In the genomic region with DNA sequence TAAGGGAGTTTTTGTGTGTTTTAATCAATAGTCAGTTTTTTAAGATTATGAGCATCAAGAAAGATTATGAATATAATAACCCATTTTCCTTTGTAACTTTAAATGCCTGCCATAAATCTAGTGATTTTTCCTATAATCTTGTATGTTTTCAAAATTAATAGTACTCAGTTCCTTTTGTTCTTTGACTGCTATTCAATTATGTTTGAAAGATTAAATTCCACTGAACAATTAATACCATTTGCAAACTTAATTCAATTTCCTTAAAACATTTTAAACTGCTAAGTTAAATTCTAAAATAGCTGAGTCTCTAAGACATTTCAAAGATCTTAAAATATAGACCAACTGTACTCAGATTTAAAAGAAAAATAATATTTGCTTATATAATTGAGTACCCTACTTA, we compare ENCODE assay signal across 31 cellular contexts.
"Had no signal": no experiment of that assay in that cellular context is flagged by ENCODE, and none has a peak within 500 bp of the region (broad histone marks: within the 10 kb centered on the region; RNA-seq: fewer than 3 reads in every experiment).

No MANE protein-coding gene starts in this region.

- H3K4me3 Mint-ChIP-seq: natural killer cell; nephron; neural progenitor cell; stimulated activated memory B cell treated with anti-CD40 and anti-IgM and Interleukin-4, amounts not matched to agents 10 μg/mL and 1 μg/mL and 100 μg/mL, for 72 hours; stimulated activated naive CD8-positive, alpha-beta T cell treated with anti-CD3 and anti-CD28 coated beads, Interleukin-15, amount 100 ng/mL, for 72 hours; type B pancreatic cell had no signal

- H3K79me2 ChIP-seq: parathyroid adenoma had no signal

- H3K9me3 Mint-ChIP-seq: nephron; neural progenitor cell; stimulated activated naive CD8-positive, alpha-beta T cell treated with anti-CD3 and anti-CD28 coated beads, Interleukin-15, amount 100 ng/mL, for 72 hours; type B pancreatic cell had no signal

- H3K9me3 ChIP-seq: ovary, psoas muscle, spleen, suprapubic skin, testis, tibial artery, transverse colon, upper lobe of right lung, uterus had no signal

- H3K27ac ChIP-seq: neural progenitor cell, ovary, parathyroid adenoma, psoas muscle, skin epidermis, spleen, suprapubic skin, testis, tibial artery, transverse colon, upper lobe of right lung, uterus had no signal

- H3K4me3 ChIP-seq: neural progenitor cell, ovary, psoas muscle, skin epidermis, smooth muscle cell, spleen, suprapubic skin, testis, tibial artery, transverse colon, upper lobe of right lung, uterus had no signal

- H3K4me1 ChIP-seq: neural progenitor cell, parathyroid adenoma, psoas muscle, spleen, suprapubic skin, testis, tibial artery, transverse colon, upper lobe of right lung, uterus had no signal

- ATAC-seq: natural killer cell; psoas muscle; right cardiac atrium; sciatic nerve; stimulated activated memory B cell treated with anti-CD40 and anti-IgM and Interleukin-4, amounts not matched to agents 10 μg/mL and 1 μg/mL and 100 μg/mL, for 72 hours; stimulated activated naive CD8-positive, alpha-beta T cell treated with anti-CD3 and anti-CD28 coated beads, Interleukin-15, amount 100 ng/mL, for 72 hours; stimulated activated naive CD8-positive, alpha-beta T cell treated with anti-CD3 and anti-CD28 coated beads, Interleukin-15, Interleukin-2, amounts not matched to agents 100 U/mL and 50 U/mL, for 24 hours; upper lobe of right lung had no signal

- DNase-seq: natural killer cell; occipital lobe; ovary; posterior cingulate gyrus; psoas muscle; right cardiac atrium; spleen; stimulated activated CD4-positive, alpha-beta T cell treated with anti-CD3 and anti-CD28 coated beads, Interleukin-12 subunit alpha, Interleukin-12 subunit beta, amount 100 ng/mL, for 4 hours; stimulated activated CD4-positive, alpha-beta T cell treated with anti-CD3 and anti-CD28 coated beads, Interleukin-1b, Interleukin-23, amount 100 ng/mL, for 48 hours; stimulated activated CD4-positive, alpha-beta T cell treated with anti-CD3 and anti-CD28 coated beads, Interleukin-4, amount 100 ng/mL, for 1 hour; stimulated activated CD4-positive, alpha-beta T cell treated with anti-CD3 and anti-CD28 coated beads, Interleukin-4, amount 100 ng/mL, for 4 hours; stimulated activated CD8-positive, alpha-beta memory T cell treated with anti-CD3 and anti-CD28 coated beads, Interleukin-4, amount 100 ng/mL, for 48 hours; stimulated activated naive CD4-positive, alpha-beta T cell; stimulated activated naive CD8-positive, alpha-beta T cell treated with anti-CD3 and anti-CD28 coated beads, Interleukin-15, amount 100 ng/mL, for 72 hours; stimulated activated naive CD8-positive, alpha-beta T cell treated with anti-CD3 and anti-CD28 coated beads, Interleukin-15, Interleukin-2, amounts not matched to agents 100 U/mL and 50 U/mL, for 24 hours; substantia nigra; testis; tibial artery; transverse colon; upper lobe of right lung; uterus had no signal

- H3K27ac Mint-ChIP-seq: natural killer cell; nephron; neural progenitor cell; progenitor cell of endocrine pancreas; stimulated activated memory B cell treated with anti-CD40 and anti-IgM and Interleukin-4, amounts not matched to agents 10 μg/mL and 1 μg/mL and 100 μg/mL, for 72 hours; stimulated activated naive CD8-positive, alpha-beta T cell treated with anti-CD3 and anti-CD28 coated beads, Interleukin-15, amount 100 ng/mL, for 72 hours; type B pancreatic cell had no signal

- H3K27me3 Mint-ChIP-seq: progenitor cell of endocrine pancreas; stimulated activated memory B cell treated with anti-CD40 and anti-IgM and Interleukin-4, amounts not matched to agents 10 μg/mL and 1 μg/mL and 100 μg/mL, for 72 hours; stimulated activated naive CD8-positive, alpha-beta T cell treated with anti-CD3 and anti-CD28 coated beads, Interleukin-15, amount 100 ng/mL, for 72 hours; type B pancreatic cell had no signal

- H2AFZ ChIP-seq: neural progenitor cell, parathyroid adenoma had no signal

- H3K4me2 ChIP-seq: neural progenitor cell, smooth muscle cell had no signal

- H3K36me3 Mint-ChIP-seq: natural killer cell; neural progenitor cell; stimulated activated memory B cell treated with anti-CD40 and anti-IgM and Interleukin-4, amounts not matched to agents 10 μg/mL and 1 μg/mL and 100 μg/mL, for 72 hours; type B pancreatic cell had no signal

- H3K4me1 Mint-ChIP-seq: natural killer cell; nephron; stimulated activated memory B cell treated with anti-CD40 and anti-IgM and Interleukin-4, amounts not matched to agents 10 μg/mL and 1 μg/mL and 100 μg/mL, for 72 hours; stimulated activated naive CD8-positive, alpha-beta T cell treated with anti-CD3 and anti-CD28 coated beads, Interleukin-15, amount 100 ng/mL, for 72 hours had no signal

- H3K36me3 ChIP-seq: neural progenitor cell, ovary, spleen, suprapubic skin, tibial artery, transverse colon, upper lobe of right lung, uterus had no signal

- H3K9ac ChIP-seq: neural progenitor cell, parathyroid adenoma had no signal

- H3K27me3 ChIP-seq: neural progenitor cell, spleen, suprapubic skin, testis, tibial artery, transverse colon, upper lobe of right lung, uterus had no signal
